Comparison of ENCODE assay signal across 8 cellular contexts in genomic region chr1:145459063-145459462, GRCh38. TPM values are rescaled to one million over a fixed set of nuclear protein-coding genes. Genes with fewer than 3 reads are reported as not detected.
DNase-seq lines count a peak whose midpoint lies in the region; ATAC-seq, FAIRE-seq and TF ChIP-seq lines count a peak whose summit lies in the region.
"Not testable (repeated sequence)": the region's sequence is repeated elsewhere in the genome, so short reads cannot be mapped to it uniquely, and the experiment has no call there.
"Had no signal": no experiment of that assay in that cellular context is flagged by ENCODE, and none has a peak within 500 bp of the region (broad histone marks: within the 10 kb centered on the region; RNA-seq: fewer than 3 reads in every experiment).

No MANE protein-coding gene starts in this region.

- H3K27me3 ChIP-seq in HUES6 (ENCODE audit: control insufficient read depth, insufficient read depth, low read length) (peaks cover 22% of the 10 kb centered on the region), iPS-15b (ENCODE audit: control insufficient read depth, insufficient read depth, low read length) (peaks cover 25% of the 10 kb centered on the region), neural progenitor cell (peaks cover 57% of the 10 kb centered on the region)

- intact Hi-C loops in activated T-helper 1 cell treated with anti-CD3 and anti-CD28 coated beads, Interleukin-12 subunit alpha, Interleukin-12 subunit beta, Interleukin-2, Interleukin-4 antibody, amounts not matched to agents 30 ng/mL and 10 ng/mL and 1 ng/mL, durations not matched to agents 14 hours and 24 hours and 36 hours (cut with micrococcal nuclease): not testable (repeated sequence)

- POLR2A ChIA-PET in A549 (lab: Yijun Ruan, JAX): not testable (repeated sequence)

- TF ChIP-seq POLR2A in A549 (IDR thresholded peaks at IDR 0.05; ENCODE audit: low read length): not testable (repeated sequence)

- H3K4me2 ChIP-seq in A549: peak overlapping the region; percentile 65; the same call in 2 of the 3 replicates
- H3K4me2 ChIP-seq in neural progenitor cell: not testable (repeated sequence)

- H3K4me3 Mint-ChIP-seq in T-helper 2 cell treated with Interferon-gamma antibody and Interleukin-4, amounts not matched to agents 5 μg/mL and 100 μg/mL, for 36 hours: peak overlapping the region; percentile 43
- peak overlapping the region; percentile 15 for H3K4me3 Mint-ChIP-seq in activated T-helper 1 cell treated with anti-CD3 and anti-CD28 coated beads, Interleukin-12 subunit alpha, Interleukin-12 subunit beta, Interleukin-2, Interleukin-4 antibody, amounts not matched to agents 30 ng/mL and 10 ng/mL and 1 ng/mL, durations not matched to agents 14 hours and 24 hours and 36 hours
- peak overlapping the region; percentile 50 for H3K4me3 Mint-ChIP-seq in activated naive CD8-positive, alpha-beta T cell
- H3K4me3 Mint-ChIP-seq in neural progenitor cell: peak overlapping the region; percentile 48

- TF ChIP-seq CTCF in A549 (IDR thresholded peaks at IDR 0.05); neural progenitor cell (IDR thresholded peaks at IDR 0.05): not testable (repeated sequence)

- TF ChIP-seq RAD21 in A549 (conservative IDR thresholded peaks at IDR 0.05 in 1 of 2, IDR thresholded peaks at IDR 0.05 in 1 of 2): not testable (repeated sequence)

- not testable (repeated sequence) for H3K36me3 Mint-ChIP-seq in T-helper 2 cell treated with Interferon-gamma antibody and Interleukin-4, amounts not matched to agents 5 μg/mL and 100 μg/mL, for 36 hours (ENCODE audit: low read depth); activated T-helper 1 cell treated with anti-CD3 and anti-CD28 coated beads, Interleukin-12 subunit alpha, Interleukin-12 subunit beta, Interleukin-2, Interleukin-4 antibody, amounts not matched to agents 30 ng/mL and 10 ng/mL and 1 ng/mL, durations not matched to agents 14 hours and 24 hours and 36 hours (ENCODE audit: low read depth); activated naive CD8-positive, alpha-beta T cell; neural progenitor cell

- not testable (repeated sequence) for TF ChIP-seq EP300 in A549 (IDR thresholded peaks at IDR 0.05)

- H3K9me3 Mint-ChIP-seq in T-helper 2 cell treated with Interferon-gamma antibody and Interleukin-4, amounts not matched to agents 5 μg/mL and 100 μg/mL, for 36 hours; activated T-helper 1 cell treated with anti-CD3 and anti-CD28 coated beads, Interleukin-12 subunit alpha, Interleukin-12 subunit beta, Interleukin-2, Interleukin-4 antibody, amounts not matched to agents 30 ng/mL and 10 ng/mL and 1 ng/mL, durations not matched to agents 14 hours and 24 hours and 36 hours; activated naive CD8-positive, alpha-beta T cell (ENCODE audit: low read depth); neural progenitor cell: not testable (repeated sequence)

- CTCF ChIA-PET in A549 (lab: Yijun Ruan, JAX): not testable (repeated sequence)

- peaks cover 31% of the 10 kb centered on the region for H3K27me3 Mint-ChIP-seq in T-helper 2 cell treated with Interferon-gamma antibody and Interleukin-4, amounts not matched to agents 5 μg/mL and 100 μg/mL, for 36 hours (ENCODE audit: low read depth)
- peaks cover 18% of the 10 kb centered on the region for H3K27me3 Mint-ChIP-seq in activated T-helper 1 cell treated with anti-CD3 and anti-CD28 coated beads, Interleukin-12 subunit alpha, Interleukin-12 subunit beta, Interleukin-2, Interleukin-4 antibody, amounts not matched to agents 30 ng/mL and 10 ng/mL and 1 ng/mL, durations not matched to agents 14 hours and 24 hours and 36 hours (ENCODE audit: insufficient read depth)
- H3K27me3 Mint-ChIP-seq in activated naive CD8-positive, alpha-beta T cell: peaks cover 15% of the 10 kb centered on the region
- peaks cover 16% of the 10 kb centered on the region for H3K27me3 Mint-ChIP-seq in neural progenitor cell (ENCODE audit: insufficient read depth, low read depth)

- H3K4me3 ChIP-seq in A549 (peak overlapping the region; percentile 34; the same call in 1 of the 3 replicates), HUES6 (ENCODE audit: low read depth, low read length) (peak overlapping the region; percentile 42; the same call in 1 of the 2 replicates), iPS-15b (ENCODE audit: low read depth, low read length) (peak overlapping the region; percentile 18)
- not testable (repeated sequence) for H3K4me3 ChIP-seq in neural progenitor cell

- FAIRE-seq in A549 (lab: Jason Lieb, UNC): not testable (repeated sequence)

- not testable (repeated sequence) for H3K27ac ChIP-seq in A549; HUES6 (ENCODE audit: low read depth, low read length); neural progenitor cell

- H3K9me3 ChIP-seq in A549; HUES6 (ENCODE audit: control insufficient read depth, insufficient read depth, low read depth, low read length); iPS-15b (ENCODE audit: control insufficient read depth, insufficient read depth, low read length); neural progenitor cell (ENCODE audit: low read depth): not testable (repeated sequence)

- not testable (repeated sequence) for H3F3A ChIP-seq in neural progenitor cell (ENCODE audit: low read depth)

- H2AFZ ChIP-seq in neural progenitor cell (replicated peaks): not testable (repeated sequence)

- not testable (repeated sequence) for H3K36me3 ChIP-seq in HUES6 (ENCODE audit: control insufficient read depth, insufficient read depth, low read length); iPS-15b (ENCODE audit: control insufficient read depth, insufficient read depth, low read length); neural progenitor cell

- H3K4me1 Mint-ChIP-seq in T-helper 2 cell treated with Interferon-gamma antibody and Interleukin-4, amounts not matched to agents 5 μg/mL and 100 μg/mL, for 36 hours (ENCODE audit: low read depth); activated T-helper 1 cell treated with anti-CD3 and anti-CD28 coated beads, Interleukin-12 subunit alpha, Interleukin-12 subunit beta, Interleukin-2, Interleukin-4 antibody, amounts not matched to agents 30 ng/mL and 10 ng/mL and 1 ng/mL, durations not matched to agents 14 hours and 24 hours and 36 hours (ENCODE audit: low read depth); activated naive CD8-positive, alpha-beta T cell (ENCODE audit: low read depth); neural progenitor cell: not testable (repeated sequence)

- H3K79me2 ChIP-seq in neural progenitor cell (ENCODE audit: low read depth): not testable (repeated sequence)

- not testable (repeated sequence) for H4K20me1 ChIP-seq in neural progenitor cell (ENCODE audit: low read depth)

- not testable (repeated sequence) for H3K9ac ChIP-seq in HUES6 (ENCODE audit: low read length); iPS-15b (ENCODE audit: low read depth, low read length); neural progenitor cell

- H3K4me1 ChIP-seq in A549; HUES6 (ENCODE audit: control insufficient read depth, insufficient read depth, low read length); iPS-15b (ENCODE audit: control insufficient read depth, insufficient read depth, low read length); neural progenitor cell: not testable (repeated sequence)

- not testable (repeated sequence) for H3K27ac Mint-ChIP-seq in T-helper 2 cell treated with Interferon-gamma antibody and Interleukin-4, amounts not matched to agents 5 μg/mL and 100 μg/mL, for 36 hours; activated T-helper 1 cell treated with anti-CD3 and anti-CD28 coated beads, Interleukin-12 subunit alpha, Interleukin-12 subunit beta, Interleukin-2, Interleukin-4 antibody, amounts not matched to agents 30 ng/mL and 10 ng/mL and 1 ng/mL, durations not matched to agents 14 hours and 24 hours and 36 hours; activated naive CD8-positive, alpha-beta T cell; neural progenitor cell

- WGBS in A549 (ENCODE audit: missing lambda C conversion rate): 20% methylated on average over 1 of the region's 1 CpG

- not testable (repeated sequence) for ATAC-seq in A549

- not testable (repeated sequence) for DNase-seq in A549 (ENCODE audit: low read depth in 1 of 2, low spot score in 1 of 2); T-helper 2 cell treated with Interferon-gamma antibody and Interleukin-4, amounts not matched to agents 5 μg/mL and 100 μg/mL, for 36 hours (ENCODE audit: low spot score); activated T-helper 1 cell treated with anti-CD3 and anti-CD28 coated beads, Interleukin-12 subunit alpha, Interleukin-12 subunit beta, Interleukin-2, Interleukin-4 antibody, amounts not matched to agents 30 ng/mL and 10 ng/mL and 1 ng/mL, durations not matched to agents 14 hours and 24 hours and 36 hours (ENCODE audit: low spot score); neural progenitor cell (ENCODE audit: low spot score)

RNA-seq across cellular contexts. Expression of gene NBPF20, which starts 33.7 kb away (rescaled TPM):
- polyA plus RNA-seq in A549 (2011; rRNA removed) (5.1 and 5.5 TPM in 2 replicates), A549 (2017; fragmentation: RNase III; extraction: RNeasy Plus Mini Kit Qiagen cat#74134 plus additional on column Dnase treatment) (1.3 to 1.6 TPM (median 1.5 TPM) in 3 replicates)
- polyA plus RNA-seq in A549 (2012; cell fraction: cytosol; rRNA removed): 1.2 and 1.3 TPM in 2 replicates
- polyA plus RNA-seq in A549 (2012; cell fraction: nucleus; rRNA removed): 3.2 and 3.8 TPM in 2 replicates
- 5.7 and 5.9 TPM in 2 replicates for polyA minus RNA-seq in A549 (2011; rRNA and poly(A)+ RNA removed)
- 1.2 TPM in 2 replicates for total RNA-seq in activated T-helper 1 cell treated with anti-CD3 and anti-CD28 coated beads, Interleukin-12 subunit alpha, Interleukin-12 subunit beta, Interleukin-2, Interleukin-4 antibody, amounts not matched to agents 30 ng/mL and 10 ng/mL and 1 ng/mL, durations not matched to agents 14 hours and 24 hours and 36 hours
- total RNA-seq in neural progenitor cell (ENCODE audit: low replicate concordance): 0.37 and 0.68 TPM in 2 replicates
- polyA plus RNA-seq: CD14-positive monocyte had no signal
